In genomic region chr13:110984798-110985197, GRCh38 we compare ENCODE assay signal across 18 cellular contexts.
DNase-seq lines count a peak whose midpoint lies in the region; ATAC-seq and TF ChIP-seq lines count a peak whose summit lies in the region.
"Had no signal": no experiment of that assay in that cellular context is flagged by ENCODE, and none has a peak within 500 bp of the region (broad histone marks: within the 10 kb centered on the region; RNA-seq: fewer than 3 reads in every experiment).

No MANE protein-coding gene starts in this region.

- no peak overlapping the region for H3K4me3 Mint-ChIP-seq in endodermal cell
- no peak overlapping the region for H3K4me3 Mint-ChIP-seq in naive thymus-derived CD4-positive, alpha-beta T cell
- H3K4me3 Mint-ChIP-seq: B cell; CD4-positive, alpha-beta T cell; CD8-positive, alpha-beta T cell had no signal

- peak overlapping the region; percentile 57 for H3K18ac ChIP-seq in IMR-90 (ENCODE audit: low read depth, low read length)

- no peak for TF ChIP-seq RAD21 in IMR-90 (IDR thresholded peaks at IDR 0.05; ENCODE audit: low read length)

- CTCF ChIA-PET in IMR-90 (lab: Yijun Ruan, JAX), result no interaction called here
- CTCF ChIA-PET in naive thymus-derived CD4-positive, alpha-beta T cell (lab: Charles Lee), result no interaction called here

- H4K91ac ChIP-seq in IMR-90 (ENCODE audit: insufficient read depth, low read depth, low read length), result no peak overlapping the region

- peak overlapping the region; percentile 84; the same call in 1 of the 3 replicates for H2BK15ac ChIP-seq in IMR-90 (ENCODE audit: low read depth, low read length)

- H3K9me3 ChIP-seq in IMR-90 (ENCODE audit: control insufficient read depth, insufficient read depth, low read length) (no peaks in the 10 kb centered on the region), endodermal cell (ENCODE audit: control insufficient read depth, low read length) (peaks cover 5% of the 10 kb centered on the region), Peyer's patch (no peaks in the 10 kb centered on the region)
- no peaks in the 10 kb centered on the region for H3K9me3 ChIP-seq in naive thymus-derived CD4-positive, alpha-beta T cell (ENCODE audit: control insufficient read depth in 2 of 3, low read length in 3 of 3)
- H3K9me3 ChIP-seq: A549, Caco-2 had no signal

- no peak overlapping the region for H2BK120ac ChIP-seq in IMR-90 (ENCODE audit: low read depth, low read length)

- no peak overlapping the region for H2BK20ac ChIP-seq in IMR-90 (ENCODE audit: low read depth, low read length)

- H3K36me3 ChIP-seq in IMR-90 (ENCODE audit: control insufficient read depth, insufficient read depth, low read length) (no peaks in the 10 kb centered on the region), endodermal cell (ENCODE audit: control insufficient read depth, insufficient read depth, low read length) (no peaks in the 10 kb centered on the region), Peyer's patch (no peaks in the 10 kb centered on the region)
- no peaks in the 10 kb centered on the region for H3K36me3 ChIP-seq in naive thymus-derived CD4-positive, alpha-beta T cell (ENCODE audit: control insufficient read depth in 2 of 3, insufficient read depth in 3 of 3, low read length in 3 of 3)
- H3K36me3 ChIP-seq: BLaER1 treated with 17β-estradiol and CSF1 and Interleukin-3, amounts not matched to agents 10 nM and 100 nM had no signal

- H3K9me3 Mint-ChIP-seq in endodermal cell, result peaks cover 7% of the 10 kb centered on the region
- peaks cover 0 to 3% (median 0%) of the 10 kb centered on the region in 11 donors for H3K9me3 Mint-ChIP-seq in naive thymus-derived CD4-positive, alpha-beta T cell
- H3K9me3 Mint-ChIP-seq: CD4-positive, alpha-beta T cell; CD8-positive, alpha-beta T cell had no signal

- H4K8ac ChIP-seq in IMR-90 (ENCODE audit: low read depth in 2 of 2, low read length in 2 of 2), result 0 out of 4 replicates have a peak overlapping the region, but pooled peaks of 1 of the 2 experiments have one; percentile 13

- POLR2A ChIA-PET in IMR-90 (lab: Charles Lee; ENCODE audit: unreplicated experiment), result no interaction called here
- POLR2A ChIA-PET in naive thymus-derived CD4-positive, alpha-beta T cell (lab: Charles Lee), result no interaction called here

- no TSS peak for BruUV-seq in IMR-90 (replicated peaks; lab: Mats Ljungman, UMichigan)

- no peak overlapping the region; the same call in 1 of the 2 replicates for H4K5ac ChIP-seq in IMR-90 (ENCODE audit: low read depth, low read length)

- no peaks in the 10 kb centered on the region for H3K9me1 ChIP-seq in IMR-90 (ENCODE audit: insufficient read depth, low read length)

- H3K9ac ChIP-seq in IMR-90 (ENCODE audit: low read depth, low read length), result no peak overlapping the region
- H3K9ac ChIP-seq in endodermal cell (ENCODE audit: extremely low read depth, low read length, poor library complexity, severe bottlenecking), result no peak overlapping the region
- H3K9ac ChIP-seq: BLaER1 treated with 17β-estradiol and CSF1 and Interleukin-3, amounts not matched to agents 10 nM and 100 nM had no signal

- TF ChIP-seq CTCF in IMR-90 (conservative IDR thresholded peaks at IDR 0.05; ENCODE audit: low read depth, low read length) (no peak), endodermal cell (conservative IDR thresholded peaks at IDR 0.05) (no peak), Peyer's patch (IDR thresholded peaks at IDR 0.05) (no peak)

- H3K4me3 ChIP-seq in IMR-90 (ENCODE audit: insufficient read depth, low read depth, low read length), result no peak overlapping the region
- peak overlapping the region; percentile 67 for H3K4me3 ChIP-seq in endodermal cell (ENCODE audit: low read length)
- H3K4me3 ChIP-seq in Peyer's patch, result no peak overlapping the region
- no peak overlapping the region for H3K4me3 ChIP-seq in naive thymus-derived CD4-positive, alpha-beta T cell (ENCODE audit: low read length)
- H3K4me3 ChIP-seq: A549; BLaER1 treated with 17β-estradiol and CSF1 and Interleukin-3, amounts not matched to agents 10 nM and 100 nM had no signal

- in situ Hi-C loops in IMR-90 (cut with MboI; ENCODE audit: low sequenced_read_pairs), result no loop called here

- no peak overlapping the region for H2AFZ ChIP-seq in IMR-90 (replicated peaks; ENCODE audit: low read length, poor library complexity)

- H3K14ac ChIP-seq in IMR-90 (replicated peaks; ENCODE audit: low read depth, low read length), result 0 out of 2 replicates have a peak overlapping the region, but pooled peaks have one; percentile 34

- no peak overlapping the region for H3K27ac Mint-ChIP-seq in endodermal cell
- H3K27ac Mint-ChIP-seq in naive thymus-derived CD4-positive, alpha-beta T cell, result no peak overlapping the region
- H3K27ac Mint-ChIP-seq: B cell; CD4-positive, alpha-beta T cell; CD8-positive, alpha-beta T cell had no signal

- H3K4me1 ChIP-seq in IMR-90 (ENCODE audit: control insufficient read depth, insufficient read depth, low read length), result peaks cover 7% of the 10 kb centered on the region
- H3K4me1 ChIP-seq in endodermal cell (ENCODE audit: control insufficient read depth, insufficient read depth, low read length), result peaks cover 18% of the 10 kb centered on the region
- no peaks in the 10 kb centered on the region for H3K4me1 ChIP-seq in Peyer's patch
- no peaks in the 10 kb centered on the region for H3K4me1 ChIP-seq in naive thymus-derived CD4-positive, alpha-beta T cell (ENCODE audit: control insufficient read depth in 2 of 2, insufficient read depth in 2 of 2, low read length in 2 of 2)
- H3K4me1 ChIP-seq: A549, Caco-2 had no signal

- H2AK9ac ChIP-seq in IMR-90 (replicated peaks; ENCODE audit: low read depth, low read length, poor library complexity), result no peak overlapping the region

- no peaks in the 10 kb centered on the region for H4K20me1 ChIP-seq in IMR-90 (ENCODE audit: insufficient read depth, low read length)
- H4K20me1 ChIP-seq: BLaER1 treated with 17β-estradiol and CSF1 and Interleukin-3, amounts not matched to agents 10 nM and 100 nM had no signal

- H3K27ac ChIP-seq in IMR-90 (ENCODE audit: insufficient read depth, low read length) (no peak overlapping the region), endodermal cell (ENCODE audit: low read depth, low read length) (no peak overlapping the region), Peyer's patch (no peak overlapping the region)
- no peak overlapping the region for H3K27ac ChIP-seq in naive thymus-derived CD4-positive, alpha-beta T cell (ENCODE audit: low read depth, low read length)
- H3K27ac ChIP-seq: 22Rv1; A549; BLaER1 treated with 17β-estradiol and CSF1 and Interleukin-3, amounts not matched to agents 10 nM and 100 nM; C4-2B had no signal

- H3K79me1 ChIP-seq in IMR-90 (ENCODE audit: low read depth in 1 of 2, low read length in 2 of 2), result no peaks in the 10 kb centered on the region; a peak in 1 of 4 replicates

- H3K27me3 Mint-ChIP-seq in endodermal cell (ENCODE audit: insufficient read depth), result peaks cover 15% of the 10 kb centered on the region
- H3K27me3 Mint-ChIP-seq in naive thymus-derived CD4-positive, alpha-beta T cell, result peaks cover 33 to 55% (median 42%) of the 10 kb centered on the region in 5 donors

- no peaks in the 10 kb centered on the region for H3K27me3 ChIP-seq in IMR-90 (ENCODE audit: control insufficient read depth, insufficient read depth, low read length)
- H3K27me3 ChIP-seq in endodermal cell (ENCODE audit: control insufficient read depth, insufficient read depth, low read length, poor library complexity, severe bottlenecking), result no peaks in the 10 kb centered on the region
- no peaks in the 10 kb centered on the region for H3K27me3 ChIP-seq in Peyer's patch
- H3K27me3 ChIP-seq in naive thymus-derived CD4-positive, alpha-beta T cell (ENCODE audit: control insufficient read depth in 2 of 2, insufficient read depth in 2 of 2, low read length in 2 of 2), result no peaks in the 10 kb centered on the region
- H3K27me3 ChIP-seq: BLaER1 treated with 17β-estradiol and CSF1 and Interleukin-3, amounts not matched to agents 10 nM and 100 nM had no signal

- H2AK5ac ChIP-seq in IMR-90 (ENCODE audit: low read depth, low read length), result no peak overlapping the region; the same call in 1 of the 2 replicates

- H3K36me3 Mint-ChIP-seq in endodermal cell (ENCODE audit: low read depth), result no peaks in the 10 kb centered on the region
- no peaks in the 10 kb centered on the region for H3K36me3 Mint-ChIP-seq in naive thymus-derived CD4-positive, alpha-beta T cell
- H3K36me3 Mint-ChIP-seq: CD8-positive, alpha-beta T cell had no signal

- H2BK5ac ChIP-seq in IMR-90 (ENCODE audit: low read depth, low read length, poor library complexity, severe bottlenecking), result no peak overlapping the region

- WGBS in IMR-90 (ENCODE audit: extremely low coverage in 2 of 2, insufficient read length in 1 of 2), 2 experiments, result 100% methylated on average over 1 of the region's 3 CpGs; no CpG with 5 or more reads in 1 of the 2 experiments
- 65 to 82% methylated on average over 2 to 3 of the region's 3 CpGs for WGBS in endodermal cell (ENCODE audit: insufficient coverage in 1 of 2, insufficient read length in 1 of 2), 2 experiments

- no peak overlapping the region for H3K4me2 ChIP-seq in IMR-90 (ENCODE audit: low read depth, low read length)
- H3K4me2 ChIP-seq: A549; BLaER1 treated with 17β-estradiol and CSF1 and Interleukin-3, amounts not matched to agents 10 nM and 100 nM had no signal

- no peak overlapping the region for H3K23ac ChIP-seq in IMR-90 (ENCODE audit: low read depth, low read length)

- H3K4ac ChIP-seq in IMR-90 (ENCODE audit: low read depth, low read length), result 0 out of 2 replicates have a peak overlapping the region, but pooled peaks have one; percentile 43

- dilution Hi-C loops in IMR-90 (cut with HindIII; ENCODE audit: low sequenced_read_pairs, unreplicated experiment), result no loop called here

- H3K4me1 Mint-ChIP-seq in endodermal cell, result peaks cover 37% of the 10 kb centered on the region
- H3K4me1 Mint-ChIP-seq in naive thymus-derived CD4-positive, alpha-beta T cell, result no peaks in the 10 kb centered on the region
- H3K4me1 Mint-ChIP-seq: B cell had no signal

- no peak for ATAC-seq in IMR-90 (ENCODE audit: low read depth)
- no peak for ATAC-seq in naive thymus-derived CD4-positive, alpha-beta T cell
- ATAC-seq in HG03025 (IDR thresholded peaks at IDR 0.05; ENCODE audit: low FRiP score, unreplicated experiment), result no peak
- ATAC-seq: A549; CD8-positive, alpha-beta T cell had no signal

- no peak overlapping the region for H3K56ac ChIP-seq in IMR-90 (ENCODE audit: extremely low read depth, insufficient read depth, low read length)

- DNase-seq in IMR-90, result no peak
- no peak for DNase-seq in endodermal cell
- DNase-seq in myocyte (ENCODE audit: low read depth), result peak; percentile 45
- DNase-seq in Peyer's patch, result no peak
- DNase-seq in naive thymus-derived CD4-positive, alpha-beta T cell, result no peak
- DNase-seq: AML-193; Caco-2; Calu3; CD4-positive, alpha-beta T cell; CD8-positive, alpha-beta T cell; DMS79 treated with DMSO at 0.1 percent for 48 hours; GF-D8 had no signal

- intact Hi-C loops in IMR-90 (cut with micrococcal nuclease), result no loop called here
- intact Hi-C loops in naive thymus-derived CD4-positive, alpha-beta T cell (cut with micrococcal nuclease), result no loop called here

- TF ChIP-seq POLR2A in IMR-90 (IDR thresholded peaks at IDR 0.05; ENCODE audit: low read depth, low read length) (no peak), Peyer's patch (IDR thresholded peaks at IDR 0.05) (no peak)
